ENCODE assay signal across 8 cellular contexts in the genomic region with DNA sequence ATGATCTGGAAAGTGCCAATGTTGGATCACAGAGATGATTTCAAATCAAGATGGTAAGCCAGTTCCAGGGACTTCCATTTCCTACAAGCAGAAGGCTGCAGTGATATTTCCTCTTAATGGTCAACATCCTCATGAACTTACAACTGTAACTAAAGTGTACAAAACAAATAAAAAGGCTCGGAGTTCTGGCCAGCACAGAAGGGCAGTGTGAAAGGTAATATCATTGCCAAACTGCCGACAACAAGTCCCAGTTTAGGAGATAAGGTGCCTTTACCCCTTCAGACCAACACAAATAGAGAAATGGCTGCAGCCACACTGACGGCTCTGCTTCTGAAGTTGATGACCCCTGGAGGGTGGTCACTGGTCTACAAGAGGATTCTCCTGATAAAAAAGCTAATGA.
DNase-seq lines count a peak whose midpoint lies in the region; ATAC-seq, FAIRE-seq and TF ChIP-seq lines count a peak whose summit lies in the region.

No MANE protein-coding gene starts in this region.

- H3K27ac ChIP-seq in RWPE2 (ENCODE audit: poor library complexity, severe bottlenecking) = peak overlapping the region; percentile 93
- H3K27ac ChIP-seq in gastroesophageal sphincter = peak overlapping the region; percentile 54 to 81 (median 74)
- peak overlapping the region; percentile 78 to 88 (median 82) for H3K27ac ChIP-seq in gastrocnemius medialis

- TF ChIP-seq CTCF in RWPE2 (IDR thresholded peaks at IDR 0.05; ENCODE audit: poor library complexity, severe bottlenecking) (no peak), gastroesophageal sphincter (IDR thresholded peaks at IDR 0.05) (no peak), gastrocnemius medialis (IDR thresholded peaks at IDR 0.05 in 4 of 5, conservative IDR thresholded peaks at IDR 0.05 in 1 of 5) (no peak)

- in situ Hi-C loops in gastrocnemius medialis (cut with MboI; ENCODE audit: low sequenced_read_pairs in 4 of 4) = loop anchor here in 1 of 4 donors (25.0 kb wide), 1 partner anchor 141 kb away; no protein-coding TSS in a partner anchor

- intact Hi-C loops in gastrocnemius medialis (cut with DNase I; ENCODE audit: low total_unique reads) (no loop called here), head of caudate nucleus (cut with DNase I) (no loop called here)

- 24 to 52% methylated on average over 2 to 3 of the region's 3 CpGs for WGBS in gastroesophageal sphincter (ENCODE audit: low coverage in 1 of 2), 2 donors

- TF ChIP-seq POLR2A in GM12891 (IDR thresholded peaks at IDR 0.05; ENCODE audit: low read depth, low read length) = no peak
- no peak for TF ChIP-seq POLR2A in gastroesophageal sphincter (IDR thresholded peaks at IDR 0.05)
- TF ChIP-seq POLR2A in gastrocnemius medialis (IDR thresholded peaks at IDR 0.05) = no peak

- H3K4me3 ChIP-seq in RWPE2 (ENCODE audit: severe bottlenecking) = no peak overlapping the region
- no peak overlapping the region for H3K4me3 ChIP-seq in gastroesophageal sphincter
- peak overlapping the region; percentile 4 to 46 (median 18) for H3K4me3 ChIP-seq in gastrocnemius medialis

- no peaks in the 10 kb centered on the region for H3K27me3 ChIP-seq in RWPE2 (ENCODE audit: insufficient read depth, poor library complexity, severe bottlenecking)
- no peaks in the 10 kb centered on the region for H3K27me3 ChIP-seq in gastroesophageal sphincter
- no peaks in the 10 kb centered on the region for H3K27me3 ChIP-seq in gastrocnemius medialis

- FAIRE-seq in GM12891 (lab: Jason Lieb, UNC) = peak; percentile 74

- no peak for TF ChIP-seq EP300 in gastroesophageal sphincter (IDR thresholded peaks at IDR 0.05)

- ATAC-seq in RWPE2 (ENCODE audit: low read depth) (no peak), gastroesophageal sphincter (no peak), gastrocnemius medialis (peak in 1 of 2 donors; percentile 4), GM21526 (IDR thresholded peaks at IDR 0.05; ENCODE audit: low FRiP score, unreplicated experiment) (no peak), HG02884 (IDR thresholded peaks at IDR 0.05; ENCODE audit: unreplicated experiment) (no peak)

- H3K36me3 ChIP-seq in RWPE2 (ENCODE audit: low read depth) (peaks cover 67% of the 10 kb centered on the region), gastroesophageal sphincter (no peaks in the 10 kb centered on the region), gastrocnemius medialis (no peaks in the 10 kb centered on the region)

- H3K4me1 ChIP-seq in RWPE2 (ENCODE audit: insufficient read depth, poor library complexity, severe bottlenecking) = peaks cover 98% of the 10 kb centered on the region
- H3K4me1 ChIP-seq in gastroesophageal sphincter = peaks cover 15 to 98% (median 57%) of the 10 kb centered on the region in 3 donors
- peaks cover 88 to 94% of the 10 kb centered on the region in 2 donors for H3K4me1 ChIP-seq in gastrocnemius medialis

- H3K9me3 ChIP-seq in RWPE2 (ENCODE audit: severe bottlenecking) (no peaks in the 10 kb centered on the region), gastroesophageal sphincter (no peaks in the 10 kb centered on the region), gastrocnemius medialis (no peaks in the 10 kb centered on the region)

- DNase-seq in GM12891 (ENCODE audit: insufficient read length, low spot score) = no peak
- no peak for DNase-seq in RWPE2 (ENCODE audit: low spot score)
- DNase-seq in gastrocnemius medialis = no peak
- DNase-seq in head of caudate nucleus = no peak
- DNase-seq in GM19238 (ENCODE audit: insufficient read length, low spot score) = no peak

TF ChIP-seq in GM12891, 5 proteins besides CTCF, POLR2A, EP300 and RAD21:
- no peak for TF ChIP-seq TAF1 (IDR thresholded peaks at IDR 0.05; ENCODE audit: low read depth, low read length)
- no peak for TF ChIP-seq SPI1 (IDR thresholded peaks at IDR 0.05; ENCODE audit: low read depth, low read length)
- TF ChIP-seq PAX5 (IDR thresholded peaks at IDR 0.05; ENCODE audit: insufficient read depth, low read length, severe bottlenecking) = no peak
- no peak for TF ChIP-seq POU2F2 (IDR thresholded peaks at IDR 0.05; ENCODE audit: low read depth, low read length)
- TF ChIP-seq POLR2AphosphoS5 (IDR thresholded peaks at IDR 0.05; ENCODE audit: low read depth, low read length) = no peak

Comparison
In these comparisons a context has a peak if more than half of its experiments do, and no peak if none do; other contexts are left out.
1. H3K4me3 ChIP-seq: peak in gastrocnemius medialis (4 of 4); none in RWPE2 (single experiment) and gastroesophageal sphincter (0 of 2).
2. Peak in every context shown above with its lines, with median percentiles within 50 percentile points of each other: H3K27ac ChIP-seq.